1 cellular context compared by ENCODE assay signal in the genomic region with DNA sequence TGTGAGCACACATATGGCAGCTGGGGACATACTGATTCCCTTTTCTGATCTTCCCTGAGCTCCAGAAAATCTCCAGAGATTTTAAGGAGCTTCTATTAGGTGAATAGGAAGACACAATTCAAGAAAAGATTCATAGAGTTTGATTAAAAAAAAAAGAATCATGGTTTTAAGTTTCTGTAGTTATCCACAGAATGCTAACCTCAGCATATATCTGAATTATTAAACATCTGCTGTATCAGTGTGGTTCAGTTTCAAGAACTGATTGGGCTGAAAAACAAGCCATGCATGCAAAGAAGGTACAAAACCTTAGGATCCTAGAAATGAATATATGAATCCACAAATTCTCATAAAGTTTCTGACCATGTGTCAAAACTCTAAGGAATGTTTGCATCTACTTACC.
TF ChIP-seq lines count a peak whose summit lies in the region.

No MANE protein-coding gene starts in this region.

TF ChIP-seq in HepG2, 621 proteins besides CTCF, POLR2A, EP300 and RAD21 (continued from another document):
- TF ChIP-seq MAFF (IDR thresholded peaks at IDR 0.05; ENCODE audit: low read depth, low read length) (peak; percentile 52), PHF21A (CRISPR knock-in tag; IDR thresholded peaks at IDR 0.05) (no peak)
